Comparison of ENCODE assay signal across 8 cellular contexts in the genomic region with DNA sequence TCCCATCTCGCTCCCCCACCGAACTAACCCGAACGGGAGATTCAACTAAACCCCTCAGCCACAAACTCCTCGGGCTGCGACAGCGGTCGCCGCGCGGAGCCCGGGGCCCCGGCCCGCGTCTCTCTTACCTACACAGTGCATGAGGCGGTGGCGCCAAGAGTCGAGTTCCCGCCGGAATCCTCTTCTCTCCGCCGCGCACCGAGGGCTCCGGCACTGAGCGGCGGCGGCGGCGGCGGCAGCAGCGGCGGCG. TPM values are rescaled to one million over a fixed set of nuclear protein-coding genes. Genes with fewer than 3 reads are reported as not detected.
DNase-seq lines count a peak whose midpoint lies in the region; ATAC-seq and TF ChIP-seq lines count a peak whose summit lies in the region.

No MANE protein-coding gene starts in this region.

- H3K27me3 ChIP-seq in rectal smooth muscle tissue (ENCODE audit: control insufficient read depth, insufficient read depth, low read length) = no peaks in the 10 kb centered on the region

- H3K4me3 ChIP-seq in GM12875 (ENCODE audit: low read depth, low read length) (peak overlapping the region; percentile 96), SK-N-MC (peak overlapping the region; percentile 85), fibroblast of the aortic adventitia (ENCODE audit: low read depth, low read length) (peak overlapping the region; percentile 95), rectal smooth muscle tissue (ENCODE audit: low read length) (peak overlapping the region; percentile 93)

- peak; percentile 8 for ATAC-seq in HG02623 (IDR thresholded peaks at IDR 0.05; ENCODE audit: unreplicated experiment)
- ATAC-seq in esophagus mucosa = no peak

- no peaks in the 10 kb centered on the region for H3K9me3 ChIP-seq in SK-N-MC (ENCODE audit: low read depth, low read length)

- peaks cover 7% of the 10 kb centered on the region for H3K4me1 ChIP-seq in rectal smooth muscle tissue (ENCODE audit: control insufficient read depth, insufficient read depth, low read length)

- TF ChIP-seq CTCF in GM12875 (IDR thresholded peaks at IDR 0.05; ENCODE audit: borderline replicate concordance, insufficient read depth, low read depth, low read length) = no peak
- TF ChIP-seq CTCF in fibroblast of the aortic adventitia (IDR thresholded peaks at IDR 0.05; ENCODE audit: insufficient read depth, low read length) = no peak

- H3K27ac ChIP-seq in SK-N-MC (peak overlapping the region; percentile 62), rectal smooth muscle tissue (ENCODE audit: low read depth, low read length) (peak overlapping the region; percentile 94)

- DNase-seq in SK-N-MC (ENCODE audit: low read depth, low spot score) = no peak
- DNase-seq in fibroblast of the aortic adventitia (ENCODE audit: low read depth) = peak; percentile 13
- DNase-seq in NCI-H1436 treated with DMSO at 0.1 percent for 48 hours (lab: John Stamatoyannopoulos, UW) = no peak
- DNase-seq in NCI-H2107 treated with DMSO at 0.1 percent for 48 hours (lab: John Stamatoyannopoulos, UW; ENCODE audit: unreplicated experiment) = no peak

- H3K9ac ChIP-seq in SK-N-MC (ENCODE audit: insufficient read length) (peak overlapping the region; percentile 75), rectal smooth muscle tissue (ENCODE audit: low read length) (peak overlapping the region; percentile 40)

- H3K36me3 ChIP-seq in SK-N-MC (ENCODE audit: insufficient read depth, low read length) (no peaks in the 10 kb centered on the region), rectal smooth muscle tissue (ENCODE audit: control insufficient read depth, insufficient read depth, low read length) (no peaks in the 10 kb centered on the region)

RNA-seq across cellular contexts. Expression of gene LCORL, which starts 0.2 kb away (rescaled TPM):
- total RNA-seq in fibroblast of the aortic adventitia (ENCODE audit: low replicate concordance) (6.7 and 11.0 TPM in 2 replicates), esophagus mucosa (10.0 TPM)
